Comparison of ENCODE assay signal across 17 cellular contexts in the genomic region with DNA sequence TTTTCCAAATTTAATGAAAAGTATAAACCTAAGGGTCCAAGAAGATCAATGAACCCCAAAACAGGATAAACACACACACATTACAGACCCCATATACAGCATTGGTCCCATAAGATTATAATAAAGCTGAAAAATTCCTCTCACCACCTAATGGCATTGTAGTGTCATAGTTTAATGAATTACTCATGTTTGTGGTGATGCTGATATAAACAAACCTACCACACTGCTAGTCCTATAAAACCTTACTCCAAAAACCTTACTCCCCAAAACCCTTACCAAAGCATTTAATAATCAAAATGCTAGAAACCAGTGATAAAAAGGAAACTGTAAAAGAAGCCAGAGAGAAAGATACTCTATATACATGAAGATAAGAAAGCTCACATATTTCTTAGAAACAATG.
DNase-seq lines count a peak whose midpoint lies in the region; ATAC-seq, FAIRE-seq and TF ChIP-seq lines count a peak whose summit lies in the region.
"Had no signal": no experiment of that assay in that cellular context is flagged by ENCODE, and none has a peak within 500 bp of the region (broad histone marks: within the 10 kb centered on the region; RNA-seq: fewer than 3 reads in every experiment).

No MANE protein-coding gene starts in this region.

- no peak overlapping the region for H3K4me2 ChIP-seq in PC-3 (ENCODE audit: low read length)
- H3K4me2 ChIP-seq: GM23338 had no signal

- POLR2A ChIA-PET in PC-3 (lab: Charles Lee; ENCODE audit: unreplicated experiment) = no interaction called here

- CTCF ChIA-PET in PC-3 (lab: Charles Lee) = no interaction called here

- ATAC-seq in PC-3 (peak; percentile 46), Right ventricle myocardium superior (ENCODE audit: poor library complexity) (no peak), HG03342 (IDR thresholded peaks at IDR 0.05; ENCODE audit: unreplicated experiment) (no peak)
- ATAC-seq: GM12878, GM23338 had no signal

- no peak overlapping the region for H3K4me3 ChIP-seq in PC-3 (ENCODE audit: low read length)
- no peak overlapping the region for H3K4me3 ChIP-seq in fibroblast of villous mesenchyme (ENCODE audit: low read depth, low read length)
- H3K4me3 ChIP-seq: GM12878, GM23338 had no signal

- no peaks in the 10 kb centered on the region for H3K79me2 ChIP-seq in PC-3 (ENCODE audit: low read length)

- peak; percentile 51 for DNase-seq in EH (ENCODE audit: low read depth)
- peak; percentile 21 for DNase-seq in H4 (ENCODE audit: low spot score)
- DNase-seq in PC-3 = no peak
- DNase-seq in fibroblast of villous mesenchyme (ENCODE audit: low read depth) = peak; percentile 27
- DNase-seq in RCC 7860 (ENCODE audit: low spot score) = no peak
- DNase-seq in stimulated activated CD4-positive, alpha-beta T cell treated with anti-CD3 and anti-CD28 coated beads, Interleukin-2, amount 100 ng/mL, for 24 hours = no peak
- DNase-seq in Right ventricle myocardium superior = no peak
- DNase-seq: Caco-2; CD8-positive, alpha-beta memory T cell; DND-41; H9; KG1 had no signal

- no peaks in the 10 kb centered on the region for H3K36me3 ChIP-seq in PC-3 (ENCODE audit: low read depth, low read length)

- H3K27ac ChIP-seq in PC-3 (ENCODE audit: low read length) = no peak overlapping the region

- no TSS peak for BruUV-seq in PC-3 (replicated peaks; lab: Mats Ljungman, UMichigan)

- no peaks in the 10 kb centered on the region for H3K27me3 ChIP-seq in PC-3 (ENCODE audit: low read length)

- H3F3A ChIP-seq in PC-3 (ENCODE audit: low read length, unreplicated experiment) = no peaks in the 10 kb centered on the region

- no peaks in the 10 kb centered on the region for H3K9me2 ChIP-seq in PC-3 (replicated peaks; ENCODE audit: low read length)

- no peaks in the 10 kb centered on the region for H3K9me3 ChIP-seq in PC-3 (ENCODE audit: low read length)
- H3K9me3 ChIP-seq: Caco-2 had no signal

- intact Hi-C loops in PC-3 (cut with micrococcal nuclease) = no loop called here
- intact Hi-C loops in Right ventricle myocardium superior (cut with DNase I) = no loop called here

- H2AFZ ChIP-seq in PC-3 (ENCODE audit: low read length) = no peak overlapping the region
- H2AFZ ChIP-seq: GM23338 had no signal

- H3K4me1 ChIP-seq in PC-3 (ENCODE audit: insufficient read depth, low read length) = no peaks in the 10 kb centered on the region; the same call in 1 of the 2 replicates
- H3K4me1 ChIP-seq: Caco-2 had no signal

- H3K9ac ChIP-seq in PC-3 (ENCODE audit: low read length) = no peak overlapping the region

- no peak for TF ChIP-seq CTCF in PC-3 (conservative IDR thresholded peaks at IDR 0.05; ENCODE audit: low read depth, low read length)
- TF ChIP-seq CTCF in fibroblast of villous mesenchyme (IDR thresholded peaks at IDR 0.05; ENCODE audit: insufficient read depth, low read depth, low read length) = no peak

- no peak for FAIRE-seq in RCC 7860 (lab: Jason Lieb, UNC)
- FAIRE-seq: A204.1, GM12878, GM18507 had no signal

- H4K20me1 ChIP-seq in PC-3 (ENCODE audit: low read length) = no peaks in the 10 kb centered on the region

Comparison
In these comparisons a context has a peak if more than half of its experiments do, and no peak if none do; other contexts are left out.
1. DNase-seq: peak in EH (single experiment), H4 (single experiment) and fibroblast of villous mesenchyme (single experiment); none in PC-3 (single experiment), RCC 7860 (single experiment), stimulated activated CD4-positive, alpha-beta T cell treated with anti-CD3 and anti-CD28 coated beads, Interleukin-2, amount 100 ng/mL, for 24 hours (0 of 2) and Right ventricle myocardium superior (single experiment).